21 cellular contexts compared by ENCODE assay signal in the genomic region with DNA sequence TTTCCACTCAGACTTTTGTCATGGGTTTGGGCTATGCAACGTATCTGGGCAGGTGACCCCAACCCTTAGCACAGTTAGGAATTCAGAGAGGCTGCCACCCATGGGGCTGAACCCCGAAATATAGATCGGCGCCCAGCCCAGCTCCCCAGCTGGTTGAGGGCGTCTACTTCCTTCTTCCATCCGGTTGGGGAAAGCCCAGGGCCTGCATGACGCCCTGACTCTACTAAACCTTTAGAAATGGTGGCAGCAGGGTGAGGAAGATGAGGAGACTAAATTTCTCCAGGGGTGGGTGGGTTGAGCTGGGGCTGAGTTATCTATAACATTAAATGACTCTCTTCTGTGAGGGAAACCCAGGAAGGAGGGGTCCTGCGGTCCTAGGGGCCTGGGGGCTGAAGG. TPM values are rescaled to one million over a fixed set of nuclear protein-coding genes. Genes with fewer than 3 reads are reported as not detected.
A peak's percentile ranks its signal among the peaks of the same experiment; 100 is the strongest.
DNase-seq lines count a peak whose midpoint lies in the region; ATAC-seq lines count a peak whose summit lies in the region.
"Had no signal": no experiment of that assay in that cellular context is flagged by ENCODE, and none has a peak within 500 bp of the region (broad histone marks: within the 10 kb centered on the region; RNA-seq: fewer than 3 reads in every experiment).

No MANE protein-coding gene starts in this region.

- H3K4me1 ChIP-seq in iPS-15b (ENCODE audit: control insufficient read depth, insufficient read depth, low read length) (peaks cover 10% of the 10 kb centered on the region), stomach smooth muscle (ENCODE audit: control insufficient read depth, insufficient read depth, low read length) (peaks cover 43% of the 10 kb centered on the region)
- H3K4me1 ChIP-seq: BE2C had no signal

- H3K36me3 Mint-ChIP-seq in activated CD4-positive, alpha-beta T cell treated with anti-CD3 and anti-CD28 coated beads, Interleukin-2, amount 10 ng/mL, durations not matched to agents 7 days and 5 days (ENCODE audit: low read depth): peaks cover 2% of the 10 kb centered on the region
- peaks cover 11% of the 10 kb centered on the region for H3K36me3 Mint-ChIP-seq in activated T-helper 17 cell treated with anti-CD3 and anti-CD28 coated beads, Interleukin-2, amount 50 U/mL, for 72 hours (ENCODE audit: low read depth)

- peak overlapping the region; percentile 98 for H3K27ac ChIP-seq in stomach smooth muscle (ENCODE audit: low read length)
- H3K27ac ChIP-seq: epithelial cell of prostate, RWPE1 had no signal

- H3K4me1 Mint-ChIP-seq in activated CD4-positive, alpha-beta T cell treated with anti-CD3 and anti-CD28 coated beads, Interleukin-2, amount 10 ng/mL, durations not matched to agents 7 days and 5 days: peaks cover 21% of the 10 kb centered on the region
- H3K4me1 Mint-ChIP-seq in activated T-helper 17 cell treated with anti-CD3 and anti-CD28 coated beads, Interleukin-2, amount 50 U/mL, for 72 hours: peaks cover 9% of the 10 kb centered on the region

- H3K27me3 Mint-ChIP-seq in activated CD4-positive, alpha-beta T cell treated with anti-CD3 and anti-CD28 coated beads, Interleukin-2, amount 10 ng/mL, durations not matched to agents 7 days and 5 days: peaks cover 56% of the 10 kb centered on the region
- peaks cover 39% of the 10 kb centered on the region for H3K27me3 Mint-ChIP-seq in activated T-helper 17 cell treated with anti-CD3 and anti-CD28 coated beads, Interleukin-2, amount 50 U/mL, for 72 hours

- peaks cover 96% of the 10 kb centered on the region for H3K27me3 ChIP-seq in iPS-15b (ENCODE audit: control insufficient read depth, insufficient read depth, low read length)
- no peaks in the 10 kb centered on the region for H3K27me3 ChIP-seq in stomach smooth muscle (ENCODE audit: control insufficient read depth in 1 of 2, insufficient read depth in 2 of 2, low read length in 2 of 2)

- no peak for ATAC-seq in activated T-helper 17 cell treated with anti-CD3 and anti-CD28 coated beads, Interleukin-2, amount 50 U/mL, for 72 hours (replicated peaks)
- ATAC-seq in GM21367 (IDR thresholded peaks at IDR 0.05; ENCODE audit: unreplicated experiment): no peak
- ATAC-seq: left lung had no signal

- no peaks in the 10 kb centered on the region for H3K36me3 ChIP-seq in iPS-15b (ENCODE audit: control insufficient read depth, insufficient read depth, low read length)
- H3K36me3 ChIP-seq in stomach smooth muscle (ENCODE audit: control insufficient read depth in 2 of 2, insufficient read depth in 2 of 2, low read length in 2 of 2): no peaks in the 10 kb centered on the region
- H3K36me3 ChIP-seq: BE2C, left lung had no signal

- H3K27ac Mint-ChIP-seq in activated CD4-positive, alpha-beta T cell treated with anti-CD3 and anti-CD28 coated beads, Interleukin-2, amount 10 ng/mL, durations not matched to agents 7 days and 5 days: no peak overlapping the region
- no peak overlapping the region for H3K27ac Mint-ChIP-seq in activated T-helper 17 cell treated with anti-CD3 and anti-CD28 coated beads, Interleukin-2, amount 50 U/mL, for 72 hours

- H3K9ac ChIP-seq in iPS-15b (ENCODE audit: low read depth, low read length) (no peak overlapping the region), stomach smooth muscle (ENCODE audit: low read length in 2 of 2) (peak overlapping the region in 1 of 2 donors; percentile 86)

- CTCF ChIA-PET in activated CD4-positive, alpha-beta T cell treated with anti-CD3 and anti-CD28 coated beads, Interleukin-2, amount 10 ng/mL, durations not matched to agents 7 days and 5 days (lab: Charles Lee): interaction anchor here (0.7 to 1.1 kb wide), 3 partner anchors 10 to 24 kb away, joined by 3 read pairs; no protein-coding TSS in a partner anchor

- no peak for DNase-seq in activated CD4-positive, alpha-beta T cell treated with anti-CD3 and anti-CD28 coated beads, Interleukin-2, amount 10 ng/mL, durations not matched to agents 7 days and 5 days
- DNase-seq in activated CD4-positive, alpha-beta T cell treated with anti-CD3 and anti-CD28 coated beads, Interleukin-2, amount 50 U/mL, for 4 hours: no peak
- DNase-seq in HuH-7.5 (ENCODE audit: low spot score) (no peak), RKO (ENCODE audit: low spot score) (no peak)
- DNase-seq: activated naive CD8-positive, alpha-beta T cell treated with anti-CD3 and anti-CD28 coated beads, Interleukin-2, amount 10 ng/mL, durations not matched to agents 7 days and 5 days; BE2C; dermis blood vessel endothelial cell; left lung; NCI-H1436; NCI-H2171; NCI-H524 treated with DMSO at 0.1 percent for 48 hours; stimulated activated CD4-positive, alpha-beta T cell treated with anti-CD3 and anti-CD28 coated beads, Interleukin-4, amount 100 ng/mL, for 1 hour had no signal

- H3K4me3 ChIP-seq in iPS-15b (ENCODE audit: low read depth, low read length) (peak overlapping the region; percentile 30), stomach smooth muscle (ENCODE audit: low read length in 2 of 2) (peak overlapping the region in 1 of 2 donors; percentile 81)
- H3K4me3 ChIP-seq: left lung, smooth muscle cell had no signal

- POLR2A ChIA-PET in activated CD4-positive, alpha-beta T cell treated with anti-CD3 and anti-CD28 coated beads, Interleukin-2, amount 10 ng/mL, durations not matched to agents 7 days and 5 days (lab: Charles Lee): no interaction called here

- H3K9me3 ChIP-seq in iPS-15b (ENCODE audit: control insufficient read depth, insufficient read depth, low read length) (no peaks in the 10 kb centered on the region), stomach smooth muscle (ENCODE audit: control insufficient read depth in 2 of 2, low read length in 2 of 2) (no peaks in the 10 kb centered on the region)
- H3K9me3 ChIP-seq: BE2C, left lung had no signal

- peak overlapping the region; percentile 13 for H3K4me3 Mint-ChIP-seq in activated CD4-positive, alpha-beta T cell treated with anti-CD3 and anti-CD28 coated beads, Interleukin-2, amount 10 ng/mL, durations not matched to agents 7 days and 5 days
- H3K4me3 Mint-ChIP-seq in activated T-helper 17 cell treated with anti-CD3 and anti-CD28 coated beads, Interleukin-2, amount 50 U/mL, for 72 hours: peak overlapping the region; percentile 65
- H3K4me3 Mint-ChIP-seq: neural crest cell had no signal

- peaks cover 9% of the 10 kb centered on the region for H3K9me3 Mint-ChIP-seq in activated CD4-positive, alpha-beta T cell treated with anti-CD3 and anti-CD28 coated beads, Interleukin-2, amount 10 ng/mL, durations not matched to agents 7 days and 5 days
- peaks cover 4% of the 10 kb centered on the region for H3K9me3 Mint-ChIP-seq in activated T-helper 17 cell treated with anti-CD3 and anti-CD28 coated beads, Interleukin-2, amount 50 U/mL, for 72 hours
- H3K9me3 Mint-ChIP-seq: neural crest cell had no signal

RNA-seq across cellular contexts. Expression of a gene that starts 28.3 kb away (rescaled TPM):
- not detected for total RNA-seq in activated CD4-positive, alpha-beta T cell treated with anti-CD3 and anti-CD28 coated beads, Interleukin-2, amount 10 ng/mL, durations not matched to agents 7 days and 5 days
- not detected for total RNA-seq in activated T-helper 17 cell treated with anti-CD3 and anti-CD28 coated beads, Interleukin-2, amount 50 U/mL, for 72 hours
- total RNA-seq: activated CD8-positive, alpha-beta memory T cell treated with anti-CD3 and anti-CD28 coated beads for 36 hours; activated naive CD8-positive, alpha-beta T cell treated with anti-CD3 and anti-CD28 coated beads, Interleukin-2, amount 10 ng/mL, durations not matched to agents 7 days and 5 days had no signal
